1 cellular context compared by ENCODE assay signal in genomic region chr13:99053636-99054233, GRCh38.
TF ChIP-seq lines count a peak whose summit lies in the region.

No MANE protein-coding gene starts in this region.

TF ChIP-seq in K562, 482 proteins besides CTCF, POLR2A, EP300 and RAD21 (continued from another document and continues in another):
- TF ChIP-seq ZBTB40 (IDR thresholded peaks at IDR 0.05) (no peak), ZBTB40 (CRISPR knock-in tag; IDR thresholded peaks at IDR 0.05) (no peak), ZC3H11A (IDR thresholded peaks at IDR 0.05; ENCODE audit: low read depth, low read length) (no peak), POLR3A (IDR thresholded peaks at IDR 0.05; ENCODE audit: borderline replicate concordance, extremely low read depth, insufficient read depth, insufficient read length) (no peak), ZNF408 (CRISPR knock-in tag; IDR thresholded peaks at IDR 0.05; ENCODE audit: low read depth) (no peak), EHMT2 (IDR thresholded peaks at IDR 0.05) (no peak), SAFB2 (IDR thresholded peaks at IDR 0.05; ENCODE audit: borderline replicate concordance, low read depth, low read length, severe bottlenecking) (no peak), SRSF1 (IDR thresholded peaks at IDR 0.05; ENCODE audit: low read depth, low read length) (no peak), CEBPB (tag; IDR thresholded peaks at IDR 0.05) (no peak), MED1 (CRISPR knock-in tag; IDR thresholded peaks at IDR 0.05; ENCODE audit: borderline replicate concordance) (no peak), ADNP (tag; IDR thresholded peaks at IDR 0.05) (no peak), RBM14 (IDR thresholded peaks at IDR 0.05; ENCODE audit: borderline replicate concordance, insufficient read depth, low read depth, low read length) (no peak), TARDBP (IDR thresholded peaks at IDR 0.05) (peak; percentile 69; the same call in 1 of the 2 replicates), IFI16 (CRISPR knock-in tag; IDR thresholded peaks at IDR 0.05) (no peak), SLC30A9 (CRISPR knock-in tag; IDR thresholded peaks at IDR 0.05) (no peak), GABPA (tag; conservative IDR thresholded peaks at IDR 0.05; ENCODE audit: low read depth) (no peak), CAMTA2 (CRISPR knock-in tag; conservative IDR thresholded peaks at IDR 0.05) (no peak), SFPQ (IDR thresholded peaks at IDR 0.05; ENCODE audit: low read depth, low read length) (no peak), ZNF121 (CRISPR knock-in tag; conservative IDR thresholded peaks at IDR 0.05) (no peak), SUPT5H (IDR thresholded peaks at IDR 0.05) (no peak), WHSC1 (IDR thresholded peaks at IDR 0.05; ENCODE audit: low read length) (no peak), NFRKB (IDR thresholded peaks at IDR 0.05; ENCODE audit: low read depth) (no peak), BDP1 (IDR thresholded peaks at IDR 0.05; ENCODE audit: insufficient read depth, insufficient read length) (no peak), PTRF (tag; IDR thresholded peaks at IDR 0.05) (no peak), FOXK2 (conservative IDR thresholded peaks at IDR 0.05 in 1 of 2, IDR thresholded peaks at IDR 0.05 in 1 of 2; ENCODE audit: low read depth in 2 of 2) (peak; percentile 72 to 80), TFAP4 (CRISPR knock-in tag; IDR thresholded peaks at IDR 0.05; ENCODE audit: borderline replicate concordance) (peak; percentile 78), JUN (IDR thresholded peaks at IDR 0.05; ENCODE audit: borderline replicate concordance, low read depth, low read length) (peak; percentile 24; the same call in 1 of the 2 replicates), JUN (CRISPR knock-in tag; IDR thresholded peaks at IDR 0.05; ENCODE audit: borderline replicate concordance) (no peak), SMAD1 (IDR thresholded peaks at IDR 0.05; ENCODE audit: low read depth, low read length, partially characterized antibody) (peak; percentile 79), ZNF165 (CRISPR knock-in tag; IDR thresholded peaks at IDR 0.05; ENCODE audit: borderline replicate concordance) (no peak), ZNF444 (CRISPR knock-in tag; IDR thresholded peaks at IDR 0.05) (no peak), NFATC3 (IDR thresholded peaks at IDR 0.05) (0 out of 2 replicates have a peak, but pooled peaks have one; percentile 49), TEAD1 (CRISPR knock-in tag; IDR thresholded peaks at IDR 0.05) (no peak), SP1 (CRISPR knock-in tag; IDR thresholded peaks at IDR 0.05) (peak; percentile 18; the same call in 1 of the 2 replicates), TSHZ1 (CRISPR knock-in tag; IDR thresholded peaks at IDR 0.05) (no peak), GTF2E2 (tag; IDR thresholded peaks at IDR 0.05) (no peak; the same call in 1 of the 2 replicates), HNRNPH1 (optimal IDR thresholded peaks at IDR 0.05; ENCODE audit: low read depth, low read length) (no peak), SMAD3 (CRISPR knock-in tag; conservative IDR thresholded peaks at IDR 0.05) (no peak), RBM25 (IDR thresholded peaks at IDR 0.05; ENCODE audit: low read depth, low read length, severe bottlenecking) (no peak), POU5F1 (IDR thresholded peaks at IDR 0.05; ENCODE audit: borderline replicate concordance, low read depth, low read length, partially characterized antibody) (no peak), GTF2B (IDR thresholded peaks at IDR 0.05; ENCODE audit: extremely low read depth, insufficient read length) (no peak)
- TF ChIP-seq, protein P1, sequence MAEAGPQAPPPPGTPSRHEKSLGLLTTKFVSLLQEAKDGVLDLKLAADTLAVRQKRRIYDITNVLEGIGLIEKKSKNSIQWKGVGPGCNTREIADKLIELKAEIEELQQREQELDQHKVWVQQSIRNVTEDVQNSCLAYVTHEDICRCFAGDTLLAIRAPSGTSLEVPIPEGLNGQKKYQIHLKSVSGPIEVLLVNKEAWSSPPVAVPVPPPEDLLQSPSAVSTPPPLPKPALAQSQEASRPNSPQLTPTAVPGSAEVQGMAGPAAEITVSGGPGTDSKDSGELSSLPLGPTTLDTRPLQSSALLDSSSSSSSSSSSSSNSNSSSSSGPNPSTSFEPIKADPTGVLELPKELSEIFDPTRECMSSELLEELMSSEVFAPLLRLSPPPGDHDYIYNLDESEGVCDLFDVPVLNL (CRISPR knock-in tag; IDR thresholded peaks at IDR 0.05; ENCODE audit: low read depth) = no peak
- TF ChIP-seq, protein P2, sequence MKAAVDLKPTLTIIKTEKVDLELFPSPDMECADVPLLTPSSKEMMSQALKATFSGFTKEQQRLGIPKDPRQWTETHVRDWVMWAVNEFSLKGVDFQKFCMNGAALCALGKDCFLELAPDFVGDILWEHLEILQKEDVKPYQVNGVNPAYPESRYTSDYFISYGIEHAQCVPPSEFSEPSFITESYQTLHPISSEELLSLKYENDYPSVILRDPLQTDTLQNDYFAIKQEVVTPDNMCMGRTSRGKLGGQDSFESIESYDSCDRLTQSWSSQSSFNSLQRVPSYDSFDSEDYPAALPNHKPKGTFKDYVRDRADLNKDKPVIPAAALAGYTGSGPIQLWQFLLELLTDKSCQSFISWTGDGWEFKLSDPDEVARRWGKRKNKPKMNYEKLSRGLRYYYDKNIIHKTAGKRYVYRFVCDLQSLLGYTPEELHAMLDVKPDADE (conservative IDR thresholded peaks at IDR 0.05; ENCODE audit: control insufficient read depth, low read depth, low read length) = peak; percentile 52; the same call in 1 of the 2 replicates
- TF ChIP-seq, protein P3, sequence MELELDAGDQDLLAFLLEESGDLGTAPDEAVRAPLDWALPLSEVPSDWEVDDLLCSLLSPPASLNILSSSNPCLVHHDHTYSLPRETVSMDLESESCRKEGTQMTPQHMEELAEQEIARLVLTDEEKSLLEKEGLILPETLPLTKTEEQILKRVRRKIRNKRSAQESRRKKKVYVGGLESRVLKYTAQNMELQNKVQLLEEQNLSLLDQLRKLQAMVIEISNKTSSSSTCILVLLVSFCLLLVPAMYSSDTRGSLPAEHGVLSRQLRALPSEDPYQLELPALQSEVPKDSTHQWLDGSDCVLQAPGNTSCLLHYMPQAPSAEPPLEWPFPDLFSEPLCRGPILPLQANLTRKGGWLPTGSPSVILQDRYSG (tag; conservative IDR thresholded peaks at IDR 0.05; ENCODE audit: low read depth) = no peak
- TF ChIP-seq, protein P4, sequence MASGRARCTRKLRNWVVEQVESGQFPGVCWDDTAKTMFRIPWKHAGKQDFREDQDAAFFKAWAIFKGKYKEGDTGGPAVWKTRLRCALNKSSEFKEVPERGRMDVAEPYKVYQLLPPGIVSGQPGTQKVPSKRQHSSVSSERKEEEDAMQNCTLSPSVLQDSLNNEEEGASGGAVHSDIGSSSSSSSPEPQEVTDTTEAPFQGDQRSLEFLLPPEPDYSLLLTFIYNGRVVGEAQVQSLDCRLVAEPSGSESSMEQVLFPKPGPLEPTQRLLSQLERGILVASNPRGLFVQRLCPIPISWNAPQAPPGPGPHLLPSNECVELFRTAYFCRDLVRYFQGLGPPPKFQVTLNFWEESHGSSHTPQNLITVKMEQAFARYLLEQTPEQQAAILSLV (tag; IDR thresholded peaks at IDR 0.05) = no peak
